ENCODE assay signal across 36 cellular contexts in genomic region chr6:41177287-41177686, GRCh38. TPM values are rescaled to one million over a fixed set of nuclear protein-coding genes. Genes with fewer than 3 reads are reported as not detected.
"Had no signal": no experiment of that assay in that cellular context is flagged by ENCODE, and none has a peak within 500 bp of the region (broad histone marks: within the 10 kb centered on the region; RNA-seq: fewer than 3 reads in every experiment).

No MANE protein-coding gene starts in this region.

- ATAC-seq: foreskin keratinocyte; gastroesophageal sphincter; heart left ventricle; left colon; left ventricle myocardium superior; lower lobe of right lung; natural killer cell; psoas muscle; right cardiac atrium; stimulated activated effector memory CD8-positive, alpha-beta T cell treated with anti-CD3 and anti-CD28 coated beads, Interleukin-12 subunit alpha, Interleukin-12 subunit beta, amount 100 ng/mL, for 72 hours had no signal

- FAIRE-seq: colon, endothelial cell of umbilical vein, islet of Langerhans had no signal

- H3K9me3 Mint-ChIP-seq: dendritic cell treated with granulocyte-macrophage colony-stimulating factor and Interleukin-4, amounts not matched to agents 40 ng/mL and 50 ng/mL, for 4 days; natural killer cell; stimulated activated effector memory CD8-positive, alpha-beta T cell treated with anti-CD3 and anti-CD28 coated beads, Interleukin-12 subunit alpha, Interleukin-12 subunit beta, amount 100 ng/mL, for 72 hours; type B pancreatic cell had no signal

- H3K27ac Mint-ChIP-seq: dendritic cell treated with granulocyte-macrophage colony-stimulating factor and Interleukin-4, amounts not matched to agents 40 ng/mL and 50 ng/mL, for 4 days; natural killer cell; stimulated activated effector memory CD8-positive, alpha-beta T cell treated with anti-CD3 and anti-CD28 coated beads, Interleukin-12 subunit alpha, Interleukin-12 subunit beta, amount 100 ng/mL, for 72 hours; type B pancreatic cell had no signal

- H3K4me3 Mint-ChIP-seq: dendritic cell treated with granulocyte-macrophage colony-stimulating factor and Interleukin-4, amounts not matched to agents 40 ng/mL and 50 ng/mL, for 4 days; natural killer cell; stimulated activated effector memory CD8-positive, alpha-beta T cell treated with anti-CD3 and anti-CD28 coated beads, Interleukin-12 subunit alpha, Interleukin-12 subunit beta, amount 100 ng/mL, for 72 hours; type B pancreatic cell had no signal

- H3K4me1 ChIP-seq: esophagus muscularis mucosa, foreskin keratinocyte, gastroesophageal sphincter, psoas muscle, sigmoid colon, testis, tibial artery had no signal

- H3K27ac ChIP-seq: esophagus muscularis mucosa, foreskin keratinocyte, gastroesophageal sphincter, heart left ventricle, lower lobe of right lung, ovary, psoas muscle, sigmoid colon, testis, tibial artery had no signal

- H3K4me3 ChIP-seq: esophagus muscularis mucosa, gastroesophageal sphincter, heart left ventricle, lower lobe of right lung, ovary, psoas muscle, sigmoid colon, testis, tibial artery had no signal

- H3K36me3 Mint-ChIP-seq: natural killer cell; stimulated activated effector memory CD8-positive, alpha-beta T cell treated with anti-CD3 and anti-CD28 coated beads, Interleukin-12 subunit alpha, Interleukin-12 subunit beta, amount 100 ng/mL, for 72 hours; type B pancreatic cell had no signal

- H3K36me3 ChIP-seq: esophagus muscularis mucosa, gastroesophageal sphincter, heart left ventricle, lower lobe of right lung, ovary, sigmoid colon, tibial artery had no signal

- DNase-seq: effector CD8-positive, alpha-beta T cell; foreskin keratinocyte; heart left ventricle; hippocampal formation; kidney glomerular epithelial cell; left colon; left ventricle myocardium superior; lower lobe of right lung; natural killer cell; occipital lobe; ovary; posterior cingulate gyrus; psoas muscle; right cardiac atrium; sigmoid colon; stimulated activated CD4-positive, alpha-beta T cell treated with anti-CD3 and anti-CD28 coated beads, Interleukin-2, amount 100 ng/mL, for 24 hours; stimulated activated CD4-positive, alpha-beta T cell treated with anti-CD3 and anti-CD28 coated beads, Interleukin-4, amount 100 ng/mL, for 24 hours; stimulated activated naive CD4-positive, alpha-beta T cell treated with Interleukin-2 at 50 U/mL for 16 hours; substantia nigra; testis; tibial artery had no signal

- H3K9me3 ChIP-seq: esophagus muscularis mucosa, gastroesophageal sphincter, heart left ventricle, lower lobe of right lung, ovary, psoas muscle, sigmoid colon, testis, tibial artery had no signal

- H3K27me3 ChIP-seq: ovary, testis had no signal

RNA-seq across cellular contexts. Expression of gene TREM2, which starts 14.4 kb away (rescaled TPM):
- total RNA-seq: endothelial cell of umbilical vein, epithelial cell of proximal tubule, mononuclear cell, natural killer cell, renal cortical epithelial cell had no signal
- polyA plus RNA-seq: endothelial cell of umbilical vein, fibroblast of lung, neural cell had no signal

RNA-seq across cellular contexts. Expression of gene TREML1, which starts 23.1 kb away (rescaled TPM):
- total RNA-seq: endothelial cell of umbilical vein, epithelial cell of proximal tubule, fibroblast of lung, gastroesophageal sphincter, left colon, left ventricle myocardium superior, occipital lobe, renal cortical epithelial cell, skeletal muscle tissue, testis had no signal
- polyA plus RNA-seq: endothelial cell of umbilical vein, fibroblast of lung, neural cell, urinary bladder had no signal

RNA-seq across cellular contexts. Expression of gene TREML2, which starts 23.7 kb away (rescaled TPM):
- total RNA-seq: endothelial cell of umbilical vein, epithelial cell of proximal tubule, fibroblast of lung, left ventricle myocardium superior, occipital lobe, renal cortical epithelial cell, sigmoid colon had no signal
- polyA plus RNA-seq: endothelial cell of umbilical vein, fibroblast of lung, neural cell had no signal

RNA-seq across cellular contexts. Expression of gene TREML4, which starts 50.9 kb away (rescaled TPM):
- total RNA-seq: endothelial cell of umbilical vein, epithelial cell of proximal tubule, esophagus muscularis mucosa, fibroblast of lung, foreskin keratinocyte, gastroesophageal sphincter, heart left ventricle, left colon, left ventricle myocardium superior, lower lobe of right lung, mononuclear cell, occipital lobe, ovary, psoas muscle, renal cortical epithelial cell, right cardiac atrium, sigmoid colon, skeletal muscle tissue, testis, urinary bladder had no signal
- polyA plus RNA-seq: endothelial cell of umbilical vein, fibroblast of lung, foreskin keratinocyte, neural cell, ovary, right cardiac atrium had no signal
